Comparison of ENCODE assay signal across 1 cellular context in the genomic region with DNA sequence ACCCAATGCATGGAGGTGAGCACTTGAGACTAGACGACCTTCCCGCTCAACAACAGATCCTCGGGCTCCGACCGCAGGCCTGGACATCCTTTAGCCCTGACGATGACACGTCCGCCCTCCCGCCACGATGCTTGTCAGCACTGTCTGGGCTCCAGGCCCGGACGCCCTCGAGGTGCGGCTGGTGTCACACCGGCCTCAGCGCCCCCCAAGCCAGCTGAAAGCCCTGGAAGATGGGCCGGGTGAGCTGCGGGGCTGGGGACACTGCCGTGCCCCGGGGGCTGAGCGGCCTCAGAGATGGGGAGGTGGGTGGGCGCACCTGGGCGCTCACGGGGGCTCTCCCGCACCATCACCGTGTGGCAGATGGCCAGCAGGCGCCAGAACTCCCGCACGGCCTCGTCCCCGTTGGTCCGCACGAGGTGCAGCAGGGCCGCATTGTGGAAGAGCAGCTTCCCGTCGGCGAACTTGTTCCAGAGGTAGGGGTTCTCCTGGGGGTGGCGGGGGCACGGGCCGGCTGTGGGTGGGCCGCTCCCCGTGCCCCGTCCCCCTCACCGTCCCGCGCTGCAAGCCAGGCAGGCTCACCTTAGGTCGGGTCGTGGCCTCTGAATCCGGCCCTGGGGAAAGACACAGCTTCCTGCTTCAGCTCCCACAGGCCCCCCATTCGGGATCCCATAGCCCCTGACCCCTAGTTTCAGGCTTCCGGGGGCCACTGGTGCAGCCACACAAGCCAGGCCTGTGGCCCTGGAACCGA.
A peak's percentile ranks its signal among the peaks of the same experiment; 100 is the strongest.
TF ChIP-seq lines count a peak whose summit lies in the region.

No MANE protein-coding gene starts in this region.

TF ChIP-seq in HepG2, 621 proteins besides CTCF, POLR2A, EP300 and RAD21:
- TF ChIP-seq, protein P1, sequence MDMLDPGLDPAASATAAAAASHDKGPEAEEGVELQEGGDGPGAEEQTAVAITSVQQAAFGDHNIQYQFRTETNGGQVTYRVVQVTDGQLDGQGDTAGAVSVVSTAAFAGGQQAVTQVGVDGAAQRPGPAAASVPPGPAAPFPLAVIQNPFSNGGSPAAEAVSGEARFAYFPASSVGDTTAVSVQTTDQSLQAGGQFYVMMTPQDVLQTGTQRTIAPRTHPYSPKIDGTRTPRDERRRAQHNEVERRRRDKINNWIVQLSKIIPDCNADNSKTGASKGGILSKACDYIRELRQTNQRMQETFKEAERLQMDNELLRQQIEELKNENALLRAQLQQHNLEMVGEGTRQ (IDR thresholded peaks at IDR 0.05; ENCODE audit: low read depth, low read length): no peak
- TF ChIP-seq, protein P1 (CRISPR knock-in tag; IDR thresholded peaks at IDR 0.05; ENCODE audit: borderline replicate concordance): peak; percentile 0; the same call in 1 of the 2 replicates
- TF ChIP-seq, protein P2, sequence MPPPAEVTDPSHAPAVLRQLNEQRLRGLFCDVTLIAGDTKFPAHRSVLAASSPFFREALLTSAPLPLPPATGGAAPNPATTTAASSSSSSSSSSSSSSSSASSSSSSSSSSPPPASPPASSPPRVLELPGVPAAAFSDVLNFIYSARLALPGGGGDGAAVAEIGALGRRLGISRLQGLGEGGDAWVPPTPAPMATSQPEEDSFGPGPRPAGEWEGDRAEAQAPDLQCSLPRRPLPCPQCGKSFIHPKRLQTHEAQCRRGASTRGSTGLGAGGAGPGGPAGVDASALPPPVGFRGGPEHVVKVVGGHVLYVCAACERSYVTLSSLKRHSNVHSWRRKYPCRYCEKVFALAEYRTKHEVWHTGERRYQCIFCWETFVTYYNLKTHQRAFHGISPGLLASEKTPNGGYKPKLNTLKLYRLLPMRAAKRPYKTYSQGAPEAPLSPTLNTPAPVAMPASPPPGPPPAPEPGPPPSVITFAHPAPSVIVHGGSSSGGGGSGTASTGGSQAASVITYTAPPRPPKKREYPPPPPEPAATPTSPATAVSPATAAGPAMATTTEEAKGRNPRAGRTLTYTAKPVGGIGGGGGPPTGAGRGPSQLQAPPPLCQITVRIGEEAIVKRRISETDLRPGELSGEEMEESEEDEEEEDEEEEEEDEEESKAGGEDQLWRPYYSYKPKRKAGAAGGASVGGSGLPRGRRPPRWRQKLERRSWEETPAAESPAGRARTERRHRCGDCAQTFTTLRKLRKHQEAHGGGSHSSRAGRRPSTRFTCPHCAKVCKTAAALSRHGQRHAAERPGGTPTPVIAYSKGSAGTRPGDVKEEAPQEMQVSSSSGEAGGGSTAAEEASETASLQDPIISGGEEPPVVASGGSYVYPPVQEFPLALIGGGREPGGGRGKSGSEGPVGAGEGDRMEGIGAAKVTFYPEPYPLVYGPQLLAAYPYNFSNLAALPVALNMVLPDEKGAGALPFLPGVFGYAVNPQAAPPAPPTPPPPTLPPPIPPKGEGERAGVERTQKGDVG (CRISPR knock-in tag; IDR thresholded peaks at IDR 0.05; ENCODE audit: borderline replicate concordance): peak; percentile 17; the same call in 1 of the 2 replicates
- TF ChIP-seq, protein P3, sequence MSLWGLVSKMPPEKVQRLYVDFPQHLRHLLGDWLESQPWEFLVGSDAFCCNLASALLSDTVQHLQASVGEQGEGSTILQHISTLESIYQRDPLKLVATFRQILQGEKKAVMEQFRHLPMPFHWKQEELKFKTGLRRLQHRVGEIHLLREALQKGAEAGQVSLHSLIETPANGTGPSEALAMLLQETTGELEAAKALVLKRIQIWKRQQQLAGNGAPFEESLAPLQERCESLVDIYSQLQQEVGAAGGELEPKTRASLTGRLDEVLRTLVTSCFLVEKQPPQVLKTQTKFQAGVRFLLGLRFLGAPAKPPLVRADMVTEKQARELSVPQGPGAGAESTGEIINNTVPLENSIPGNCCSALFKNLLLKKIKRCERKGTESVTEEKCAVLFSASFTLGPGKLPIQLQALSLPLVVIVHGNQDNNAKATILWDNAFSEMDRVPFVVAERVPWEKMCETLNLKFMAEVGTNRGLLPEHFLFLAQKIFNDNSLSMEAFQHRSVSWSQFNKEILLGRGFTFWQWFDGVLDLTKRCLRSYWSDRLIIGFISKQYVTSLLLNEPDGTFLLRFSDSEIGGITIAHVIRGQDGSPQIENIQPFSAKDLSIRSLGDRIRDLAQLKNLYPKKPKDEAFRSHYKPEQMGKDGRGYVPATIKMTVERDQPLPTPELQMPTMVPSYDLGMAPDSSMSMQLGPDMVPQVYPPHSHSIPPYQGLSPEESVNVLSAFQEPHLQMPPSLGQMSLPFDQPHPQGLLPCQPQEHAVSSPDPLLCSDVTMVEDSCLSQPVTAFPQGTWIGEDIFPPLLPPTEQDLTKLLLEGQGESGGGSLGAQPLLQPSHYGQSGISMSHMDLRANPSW (CRISPR knock-in tag; IDR thresholded peaks at IDR 0.05; ENCODE audit: borderline replicate concordance): no peak
- TF ChIP-seq ATF7-NPFF (CRISPR knock-in tag; IDR thresholded peaks at IDR 0.05; ENCODE audit: low read depth): peak; percentile 34; the same call in 1 of the 2 replicates
